1 cellular context compared by ENCODE assay signal in the genomic region with DNA sequence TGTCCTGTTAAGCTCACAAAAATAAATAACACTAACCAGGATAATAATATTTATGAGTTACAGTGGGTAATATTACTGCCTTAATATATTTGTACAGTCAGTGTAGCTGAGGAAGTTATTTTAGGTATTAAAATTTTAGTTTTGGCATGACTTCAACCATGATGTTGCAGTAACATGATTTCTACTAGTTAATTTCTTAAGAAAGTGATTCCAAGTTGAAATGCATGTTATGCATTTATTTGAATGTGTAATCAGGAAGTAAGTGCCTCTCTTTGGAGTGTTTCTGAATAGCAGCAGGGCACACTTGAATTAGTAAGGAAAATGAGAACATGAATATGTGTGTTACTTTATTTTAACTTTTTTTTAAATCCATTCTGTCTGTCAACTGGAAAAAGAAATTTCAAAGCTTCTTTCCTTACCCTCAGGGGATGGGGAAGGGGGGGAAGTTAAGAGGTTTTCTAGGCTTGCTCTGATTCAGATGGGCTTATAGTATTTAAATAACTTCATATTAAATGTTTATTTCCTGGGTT.
TF ChIP-seq lines count a peak whose summit lies in the region.

No MANE protein-coding gene starts in this region.

TF ChIP-seq in IMR-90, 13 proteins besides CTCF, POLR2A, EP300 and RAD21 (continued from another document):
- no peak for TF ChIP-seq MXI1 (IDR thresholded peaks at IDR 0.05; ENCODE audit: borderline replicate concordance, low read depth, low read length)
- TF ChIP-seq BHLHE40 (IDR thresholded peaks at IDR 0.05; ENCODE audit: low read depth, low read length): no peak
- TF ChIP-seq RCOR1 (IDR thresholded peaks at IDR 0.05; ENCODE audit: insufficient replicate concordance, low read length): no peak
